12 cellular contexts compared by ENCODE assay signal in genomic region chr5:137497396-137498290, GRCh38. TPM values are rescaled to one million over a fixed set of nuclear protein-coding genes. Genes with fewer than 3 reads are reported as not detected.
DNase-seq lines count a peak whose midpoint lies in the region; ATAC-seq lines count a peak whose summit lies in the region.
"Had no signal": no experiment of that assay in that cellular context is flagged by ENCODE, and none has a peak within 500 bp of the region (broad histone marks: within the 10 kb centered on the region; RNA-seq: fewer than 3 reads in every experiment).

No MANE protein-coding gene starts in this region.

- H3K27ac ChIP-seq in substantia nigra (ENCODE audit: low read depth, low read length, poor library complexity, severe bottlenecking): peak overlapping the region; percentile 85

- H3K4me3 ChIP-seq in adipocyte (ENCODE audit: low read length) (peak overlapping the region; percentile 90), iPS-11a (ENCODE audit: low read depth, low read length) (peak overlapping the region; percentile 49)
- H3K4me3 ChIP-seq: GM12878 had no signal

- ATAC-seq in HG02885 (IDR thresholded peaks at IDR 0.05; ENCODE audit: poor library complexity, unreplicated experiment) (no peak), left colon (no peak), HG02852 (IDR thresholded peaks at IDR 0.05; ENCODE audit: unreplicated experiment) (no peak), HG03442 (IDR thresholded peaks at IDR 0.05; ENCODE audit: unreplicated experiment) (no peak)
- ATAC-seq: effector memory CD8-positive, alpha-beta T cell; GM12878 had no signal

- intact Hi-C loops in left colon (cut with DNase I, micrococcal nuclease): loop anchor here in 1 of 2 donors (10.0 kb wide), 1 partner anchor 173 kb away; no protein-coding TSS in a partner anchor

- H3K36me3 ChIP-seq in adipocyte (ENCODE audit: control insufficient read depth, insufficient read depth, low read length, severe bottlenecking): peaks cover 4% of the 10 kb centered on the region

- H3K27me3 ChIP-seq in adipocyte (replicated peaks; ENCODE audit: control insufficient read depth, insufficient read depth, low read length): no peaks in the 10 kb centered on the region

- peaks cover 15% of the 10 kb centered on the region for H3K4me1 ChIP-seq in adipocyte (ENCODE audit: control insufficient read depth, insufficient read depth, low read length)

- H3K9ac ChIP-seq in adipocyte (ENCODE audit: low read length): peak overlapping the region; percentile 91

- DNase-seq in HK-2 (ENCODE audit: unreplicated experiment): peak; percentile 12
- DNase-seq in adipocyte (ENCODE audit: low read depth): peak; percentile 28
- peak in 27 of 49 donors; percentile 10 to 78 (median 28) for DNase-seq in substantia nigra (lab: John Stamatoyannopoulos, UW)
- DNase-seq in left colon: no peak
- DNase-seq: activated CD4-positive, alpha-beta T cell treated with anti-CD3 and anti-CD28 coated beads, Interleukin-2, amount 50 U/mL, for 1 hour; effector memory CD8-positive, alpha-beta T cell; NCI-H2029 treated with DMSO at 0.1 percent for 48 hours had no signal

- no peaks in the 10 kb centered on the region for H3K9me3 ChIP-seq in adipocyte (ENCODE audit: control insufficient read depth, low read length)

RNA-seq across cellular contexts. Expression of gene SPOCK1, which starts 1.5 kb away (rescaled TPM):
- total RNA-seq in left colon: 10 to 100 TPM in 1 of 2 donors, 1 to 10 TPM in 1; 2.3 to 11.1 TPM

Comparison
In these comparisons a context has a peak if more than half of its experiments do, and no peak if none do; other contexts are left out.
1. DNase-seq: peak in HK-2 (single experiment), adipocyte (single experiment) and substantia nigra (27 of 49); none in left colon (0 of 2).